ENCODE assay signal across 18 cellular contexts in the genomic region with DNA sequence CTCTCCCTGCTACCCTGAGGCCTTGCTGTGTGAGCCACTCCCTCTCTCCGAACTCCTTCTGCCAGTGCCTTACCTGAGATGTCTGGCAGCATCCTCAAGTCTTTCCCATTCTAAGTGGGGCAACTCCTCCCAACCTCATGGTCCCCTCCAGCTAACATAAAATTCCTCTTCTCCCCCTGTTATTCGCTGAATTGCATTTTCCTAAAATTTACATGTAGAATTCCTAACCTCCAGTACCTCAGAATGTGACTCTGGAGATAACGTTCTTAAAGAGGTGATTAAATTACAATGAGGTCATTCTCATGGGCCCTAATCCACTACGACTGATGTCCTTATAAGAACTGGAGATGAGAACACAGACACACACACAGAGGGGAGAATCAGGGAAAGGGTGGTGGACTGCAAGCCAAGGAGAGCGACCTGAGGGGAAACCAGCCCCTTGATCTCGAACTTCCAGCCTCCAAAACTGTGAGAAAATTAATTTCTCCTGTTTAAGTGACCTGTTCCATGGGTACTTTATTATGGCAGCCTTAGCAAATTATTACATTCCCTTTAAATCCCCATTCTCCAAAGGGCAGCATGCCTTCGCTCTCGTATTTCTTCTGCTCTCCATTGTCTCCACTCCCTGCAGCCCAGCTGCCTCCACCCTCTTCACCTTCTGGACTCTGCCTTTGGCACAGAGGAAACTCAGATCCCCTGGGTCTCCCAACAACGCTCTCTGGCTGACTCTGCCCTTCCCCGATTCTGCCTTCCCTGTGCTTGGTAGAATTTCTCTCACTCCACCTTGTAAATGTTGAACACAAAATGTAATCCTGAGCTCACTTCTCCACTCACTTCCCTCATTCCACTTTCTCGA.
"Had no signal": no experiment of that assay in that cellular context is flagged by ENCODE, and none has a peak within 500 bp of the region (broad histone marks: within the 10 kb centered on the region; RNA-seq: fewer than 3 reads in every experiment).

No MANE protein-coding gene starts in this region.

- H3K4me3 ChIP-seq: breast epithelium, upper lobe of left lung had no signal

- FAIRE-seq: endometrium, islet of Langerhans had no signal

- H3K27me3 ChIP-seq: breast epithelium, upper lobe of left lung had no signal

- ATAC-seq: activated CD4-positive, CD25-positive, alpha-beta regulatory T cell treated with anti-CD3 and anti-CD28 coated beads, Interleukin-2, amount 50 U/mL, for 24 hours; esophagus mucosa; left lobe of liver; stimulated activated naive CD8-positive, alpha-beta T cell treated with anti-CD3 and anti-CD28 coated beads, Interleukin-15, Interleukin-2, amounts not matched to agents 100 U/mL and 50 U/mL, for 24 hours had no signal

- H3K36me3 ChIP-seq: breast epithelium, upper lobe of left lung had no signal

- H3K36me3 Mint-ChIP-seq: activated naive CD8-positive, alpha-beta T cell treated with anti-CD3 and anti-CD28 coated beads, Interleukin-2, amount 10 ng/mL, durations not matched to agents 7 days and 5 days had no signal

- H3K27ac ChIP-seq: breast epithelium, upper lobe of left lung had no signal

- H3K4me3 Mint-ChIP-seq: activated naive CD8-positive, alpha-beta T cell treated with anti-CD3 and anti-CD28 coated beads, Interleukin-2, amount 10 ng/mL, durations not matched to agents 7 days and 5 days; nephron progenitor cell; T-helper 1 cell treated with Interleukin-12 subunit alpha and Interleukin-12 subunit beta and Interleukin-4 antibody, amounts not matched to agents 30 μg/mL and 1 μg/mL, for 36 hours had no signal

- DNase-seq: activated CD4-positive, alpha-beta T cell treated with anti-CD3 and anti-CD28 coated beads, Interleukin-2, amount 50 U/mL, for 48 hours; activated gamma-delta T cell; activated naive CD8-positive, alpha-beta T cell treated with anti-CD3 and anti-CD28 coated beads, Interleukin-2, amount 10 ng/mL, durations not matched to agents 7 days and 5 days; activated T-cell treated with anti-CD3 and anti-CD28 coated beads, Interleukin-2, amount 50 U/mL, for 48 hours; aorta; mammary epithelial cell; nephron progenitor cell; stimulated activated CD4-positive, alpha-beta T cell treated with anti-CD3 and anti-CD28 coated beads, Interleukin-2, amount 100 ng/mL, for 48 hours; stimulated activated CD8-positive, alpha-beta memory T cell treated with anti-CD3 and anti-CD28 coated beads, Interleukin-4, amount 100 ng/mL, for 48 hours; stimulated activated naive CD8-positive, alpha-beta T cell treated with anti-CD3 and anti-CD28 coated beads, Interleukin-15, Interleukin-2, amounts not matched to agents 100 U/mL and 50 U/mL, for 24 hours; upper lobe of left lung had no signal

- H3K27ac Mint-ChIP-seq: activated naive CD8-positive, alpha-beta T cell treated with anti-CD3 and anti-CD28 coated beads, Interleukin-2, amount 10 ng/mL, durations not matched to agents 7 days and 5 days; nephron progenitor cell; T-helper 1 cell treated with Interleukin-12 subunit alpha and Interleukin-12 subunit beta and Interleukin-4 antibody, amounts not matched to agents 30 μg/mL and 1 μg/mL, for 36 hours had no signal

- H3K4me1 ChIP-seq: breast epithelium, upper lobe of left lung had no signal
